1 cellular context compared by ENCODE assay signal in genomic region chr10:56359837-56360236, GRCh38.
TF ChIP-seq lines count a peak whose summit lies in the region.

No MANE protein-coding gene starts in this region.

TF ChIP-seq in IMR-90, 13 proteins besides CTCF, POLR2A, EP300 and RAD21:
- TF ChIP-seq MXI1 (IDR thresholded peaks at IDR 0.05; ENCODE audit: borderline replicate concordance, low read depth, low read length) (no peak), CEBPB (IDR thresholded peaks at IDR 0.05; ENCODE audit: low read depth, low read length) (no peak), NFE2L2 (IDR thresholded peaks at IDR 0.05; ENCODE audit: low read depth, low read length) (no peak), RFX5 (IDR thresholded peaks at IDR 0.05; ENCODE audit: low read depth, low read length) (no peak), SMC3 (IDR thresholded peaks at IDR 0.05; ENCODE audit: low read depth, low read length) (no peak), MAFK (IDR thresholded peaks at IDR 0.05; ENCODE audit: low read depth, low read length) (no peak), BHLHE40 (IDR thresholded peaks at IDR 0.05; ENCODE audit: low read depth, low read length) (no peak), RCOR1 (IDR thresholded peaks at IDR 0.05; ENCODE audit: insufficient replicate concordance, low read length) (no peak)
- TF ChIP-seq, protein P1, sequence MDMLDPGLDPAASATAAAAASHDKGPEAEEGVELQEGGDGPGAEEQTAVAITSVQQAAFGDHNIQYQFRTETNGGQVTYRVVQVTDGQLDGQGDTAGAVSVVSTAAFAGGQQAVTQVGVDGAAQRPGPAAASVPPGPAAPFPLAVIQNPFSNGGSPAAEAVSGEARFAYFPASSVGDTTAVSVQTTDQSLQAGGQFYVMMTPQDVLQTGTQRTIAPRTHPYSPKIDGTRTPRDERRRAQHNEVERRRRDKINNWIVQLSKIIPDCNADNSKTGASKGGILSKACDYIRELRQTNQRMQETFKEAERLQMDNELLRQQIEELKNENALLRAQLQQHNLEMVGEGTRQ (IDR thresholded peaks at IDR 0.05; ENCODE audit: low read depth, low read length), result no peak
TF ChIP-seq in IMR-90: peak in this region for 0.
